ENCODE assay signal across 16 cellular contexts in genomic region chr9:115781361-115781760, GRCh38.
DNase-seq lines count a peak whose midpoint lies in the region; ATAC-seq, FAIRE-seq and TF ChIP-seq lines count a peak whose summit lies in the region.
"Had no signal": no experiment of that assay in that cellular context is flagged by ENCODE, and none has a peak within 500 bp of the region (broad histone marks: within the 10 kb centered on the region; RNA-seq: fewer than 3 reads in every experiment).

No MANE protein-coding gene starts in this region.

- no peak for FAIRE-seq in bronchial epithelial cell (lab: Jason Lieb, UNC)
- FAIRE-seq: D721Med, HepG2 had no signal

- TF ChIP-seq CTCF in PC-3 (conservative IDR thresholded peaks at IDR 0.05; ENCODE audit: low read depth, low read length) (no peak), bronchial epithelial cell (IDR thresholded peaks at IDR 0.05; ENCODE audit: insufficient read depth, low read length, severe bottlenecking) (no peak), hepatocyte (IDR thresholded peaks at IDR 0.05; ENCODE audit: poor library complexity) (no peak)

- H3K4me3 ChIP-seq in PC-3 (ENCODE audit: low read length) (no peak overlapping the region), bronchial epithelial cell (ENCODE audit: low read depth, low read length) (no peak overlapping the region), hepatocyte (no peak overlapping the region)

- no peak for TF ChIP-seq POLR2A in GM18505 (IDR thresholded peaks at IDR 0.05; ENCODE audit: borderline replicate concordance, extremely low read depth, insufficient read depth, insufficient read length)

- no peak; the same call in 1 of the 2 replicates for ATAC-seq in PC-3
- ATAC-seq in GM18505 (IDR thresholded peaks at IDR 0.05; ENCODE audit: unreplicated experiment), result no peak
- ATAC-seq: HepG2 had no signal

- H4K20me1 ChIP-seq in PC-3 (ENCODE audit: low read length), result no peaks in the 10 kb centered on the region
- no peaks in the 10 kb centered on the region for H4K20me1 ChIP-seq in hepatocyte (ENCODE audit: insufficient read depth, poor library complexity, severe bottlenecking)

- no TSS peak for BruUV-seq in PC-3 (replicated peaks; lab: Mats Ljungman, UMichigan)

- H3K9ac ChIP-seq in PC-3 (ENCODE audit: low read length), result no peak overlapping the region

- CTCF ChIA-PET in PC-3 (lab: Charles Lee), result no interaction called here

- DNase-seq in Daoy (ENCODE audit: low read depth) (peak; percentile 28), PC-3 (peak; percentile 22), bronchial epithelial cell (ENCODE audit: low read depth) (peak; percentile 15), hepatocyte (ENCODE audit: low spot score) (peak; percentile 18), anterior cingulate cortex (lab: John Stamatoyannopoulos, UW) (no peak), NCI-H510A (lab: John Stamatoyannopoulos, UW) (no peak)
- DNase-seq: ACHN; Caco-2; CD4-positive, alpha-beta T cell; GF-D8; HCEC 1CT; KBM-7 had no signal

- no peak overlapping the region for H2AFZ ChIP-seq in PC-3 (ENCODE audit: low read length)
- no peak overlapping the region for H2AFZ ChIP-seq in hepatocyte

- H3K27ac ChIP-seq in PC-3 (ENCODE audit: low read length) (no peak overlapping the region), hepatocyte (no peak overlapping the region)
- H3K27ac ChIP-seq: C4-2B had no signal

- no peaks in the 10 kb centered on the region for H3K9me3 ChIP-seq in PC-3 (ENCODE audit: low read length)
- no peaks in the 10 kb centered on the region for H3K9me3 ChIP-seq in hepatocyte (ENCODE audit: low read depth)
- H3K9me3 ChIP-seq: Caco-2 had no signal

- no peaks in the 10 kb centered on the region for H3F3A ChIP-seq in PC-3 (ENCODE audit: low read length, unreplicated experiment)

- 62% methylated on average over 3 of the region's 3 CpGs for WGBS in hepatocyte (ENCODE audit: low lambda C conversion rate, missing lambda C conversion rate)

- H3K4me1 ChIP-seq in PC-3 (ENCODE audit: insufficient read depth, low read length), result no peaks in the 10 kb centered on the region
- no peaks in the 10 kb centered on the region for H3K4me1 ChIP-seq in hepatocyte (ENCODE audit: insufficient read depth)
- H3K4me1 ChIP-seq: Caco-2 had no signal

- H3K9me2 ChIP-seq in PC-3 (replicated peaks; ENCODE audit: low read length) (no peaks in the 10 kb centered on the region), hepatocyte (replicated peaks; ENCODE audit: insufficient read depth) (no peaks in the 10 kb centered on the region)

- H3K36me3 ChIP-seq in PC-3 (ENCODE audit: low read depth, low read length), result no peaks in the 10 kb centered on the region
- H3K36me3 ChIP-seq in bronchial epithelial cell (ENCODE audit: control insufficient read depth, insufficient read depth, low read length), result no peaks in the 10 kb centered on the region
- no peaks in the 10 kb centered on the region for H3K36me3 ChIP-seq in hepatocyte (replicated peaks; ENCODE audit: insufficient read depth, low read depth)

- H3K27me3 ChIP-seq in PC-3 (ENCODE audit: low read length), result no peaks in the 10 kb centered on the region
- H3K27me3 ChIP-seq in bronchial epithelial cell (ENCODE audit: control insufficient read depth, insufficient read depth, low read length), result peaks cover 2% of the 10 kb centered on the region
- H3K27me3 ChIP-seq in hepatocyte, result no peaks in the 10 kb centered on the region

- POLR2A ChIA-PET in PC-3 (lab: Charles Lee; ENCODE audit: unreplicated experiment), result no interaction called here

- H3K79me2 ChIP-seq in PC-3 (ENCODE audit: low read length), result no peaks in the 10 kb centered on the region
- H3K79me2 ChIP-seq in hepatocyte, result no peaks in the 10 kb centered on the region

- intact Hi-C loops in PC-3 (cut with micrococcal nuclease), result no loop called here

- H3K4me2 ChIP-seq in PC-3 (ENCODE audit: low read length) (no peak overlapping the region), hepatocyte (no peak overlapping the region)

Comparison
In these comparisons a context has a peak if more than half of its experiments do, and no peak if none do; other contexts are left out.
1. DNase-seq: peak in Daoy (single experiment), PC-3 (single experiment), bronchial epithelial cell (single experiment) and hepatocyte (single experiment); none in anterior cingulate cortex (0 of 58) and NCI-H510A (single experiment).